Comparison of ENCODE assay signal across 8 cellular contexts in the genomic region with DNA sequence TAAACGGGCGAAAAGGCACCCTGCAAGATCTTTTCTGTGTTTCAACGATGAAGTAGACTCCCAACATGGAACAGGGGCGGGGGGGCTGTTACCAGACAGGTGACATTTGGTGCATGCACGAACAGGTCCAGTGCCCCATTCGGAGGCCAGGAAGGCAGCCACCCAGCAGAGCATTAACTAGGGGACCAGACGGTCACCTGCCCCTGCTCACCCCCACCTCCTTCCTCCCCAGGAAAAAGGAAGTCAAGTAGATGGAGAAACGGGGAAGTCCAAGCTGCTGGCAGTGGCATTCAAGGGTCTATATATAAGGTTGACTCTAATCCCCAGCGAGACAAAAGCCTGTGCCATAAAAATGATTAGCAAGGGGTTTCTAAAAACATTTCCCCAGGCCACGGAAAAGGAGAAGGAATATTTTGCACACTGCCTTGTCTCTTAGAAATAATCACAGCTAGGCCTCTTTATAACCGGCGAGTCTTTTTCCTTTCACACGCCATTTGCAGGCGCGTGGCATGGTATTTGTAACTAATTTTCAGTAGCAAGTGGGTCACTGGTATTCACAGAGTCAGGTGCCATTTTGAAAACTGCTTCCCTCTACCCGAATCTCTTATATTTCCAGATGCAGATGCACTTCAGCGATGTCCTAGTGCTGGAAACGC. TPM values are rescaled to one million over a fixed set of nuclear protein-coding genes. Genes with fewer than 3 reads are reported as not detected.
DNase-seq lines count a peak whose midpoint lies in the region; ATAC-seq, FAIRE-seq and TF ChIP-seq lines count a peak whose summit lies in the region.
"Had no signal": no experiment of that assay in that cellular context is flagged by ENCODE, and none has a peak within 500 bp of the region (broad histone marks: within the 10 kb centered on the region; RNA-seq: fewer than 3 reads in every experiment).

No MANE protein-coding gene starts in this region.

- no peak for DNase-seq in Jurkat, Clone E6-1 (ENCODE audit: low read depth, low spot score)
- DNase-seq in UCSD-AML1 (lab: John Stamatoyannopoulos, UW; ENCODE audit: unreplicated experiment) (peak; percentile 50), H1 (ENCODE audit: low read depth in 1 of 2, low spot score in 2 of 2) (no peak), progenitor cell of endocrine pancreas (ENCODE audit: low spot score, unreplicated experiment) (no peak), COLO668 (lab: John Stamatoyannopoulos, UW; ENCODE audit: unreplicated experiment) (no peak), HuH-7 (ENCODE audit: low spot score) (no peak)

- ATAC-seq in GM19463 (IDR thresholded peaks at IDR 0.05; ENCODE audit: unreplicated experiment): no peak

- H2BK20ac ChIP-seq in H1 (ENCODE audit: low read length): no peak overlapping the region

- H3K36me3 ChIP-seq in H1 (ENCODE audit: control insufficient read depth in 2 of 4, insufficient read depth in 4 of 4, low read length in 3 of 4): peaks cover 0 to 27% (median 4%) of the 10 kb centered on the region in 4 experiments; a peak in 3 of 8 replicates

- H3K9me3 ChIP-seq in H1 (ENCODE audit: insufficient read depth in 2 of 2, low read depth in 1 of 2, low read length in 1 of 2): no peaks in the 10 kb centered on the region

- H3K4me1 Mint-ChIP-seq in progenitor cell of endocrine pancreas (ENCODE audit: low read depth): peaks cover 31% of the 10 kb centered on the region

- H3K9ac ChIP-seq in H1 (replicated peaks in 1 of 4; ENCODE audit: extremely low read depth in 1 of 4, low read depth in 3 of 4, low read length in 3 of 4): no peak overlapping the region

- no peak overlapping the region for H4K5ac ChIP-seq in H1 (ENCODE audit: insufficient read length, low read depth, low read length)

- H3K79me1 ChIP-seq in H1 (ENCODE audit: low read depth, low read length): no peaks in the 10 kb centered on the region

- no peak for FAIRE-seq in H1 (lab: Jason Lieb, UNC)

- H3K4ac ChIP-seq in H1 (replicated peaks; ENCODE audit: insufficient read length, low read depth, low read length): no peak overlapping the region

- TF ChIP-seq CTCF in H1 (IDR thresholded peaks at IDR 0.05; ENCODE audit: control extremely low read depth in 1 of 3, insufficient read depth in 1 of 3, low read depth in 1 of 3, low read length in 3 of 3) (no peak), progenitor cell of endocrine pancreas (IDR thresholded peaks at IDR 0.05; ENCODE audit: unreplicated experiment) (no peak)

- H3K56ac ChIP-seq in H1 (replicated peaks; ENCODE audit: insufficient read length, low read depth, low read length): no peak overlapping the region

- POLR2A ChIA-PET in H1 (lab: Charles Lee; ENCODE audit: partially characterized antibody): interaction anchor here (0.8 to 4.4 kb wide), 14 partner anchors 9 to 515 kb away, joined by 3 to 20 read pairs (median 4); no protein-coding TSS in a partner anchor

- H2AFZ ChIP-seq in H1 (ENCODE audit: low read length): no peak overlapping the region

- H3K79me2 ChIP-seq in H1 (ENCODE audit: control insufficient read depth in 1 of 2, insufficient read depth in 2 of 2, low read length in 2 of 2): peaks cover 0 to 26% of the 10 kb centered on the region in 2 experiments; a peak in 3 of 4 replicates

- no peak for TF ChIP-seq RAD21 in H1 (IDR thresholded peaks at IDR 0.05 in 1 of 2, conservative IDR thresholded peaks at IDR 0.05 in 1 of 2; ENCODE audit: low read depth in 2 of 2, low read length in 2 of 2)

- peak overlapping the region; percentile 79 for H3K4me3 ChIP-seq in Jurkat, Clone E6-1 (ENCODE audit: low read length)
- H3K4me3 ChIP-seq in H1 (ENCODE audit: extremely low read depth in 1 of 4, insufficient read depth in 2 of 4, low read depth in 3 of 4, low read length in 4 of 4): peak overlapping the region in 1 of 4 experiments; percentile 100; a peak in 2 of 8 replicates

- CTCF ChIA-PET in H1 (lab: Charles Lee; ENCODE audit: partially characterized antibody): no interaction called here

- no peak overlapping the region for H2BK12ac ChIP-seq in H1 (ENCODE audit: low read depth, low read length)

- H4K8ac ChIP-seq in H1 (ENCODE audit: extremely low read depth, insufficient read depth, low read length): no peak overlapping the region

- peak overlapping the region; percentile 30 for H4K91ac ChIP-seq in H1 (replicated peaks; ENCODE audit: insufficient read length, low read length)

- H3K27ac Mint-ChIP-seq in progenitor cell of endocrine pancreas: peak overlapping the region; percentile 99

- H3K18ac ChIP-seq in H1 (ENCODE audit: extremely low read depth, low read length): no peak overlapping the region

- H2BK5ac ChIP-seq in H1 (ENCODE audit: low read depth, low read length): no peak overlapping the region

- no peak overlapping the region for H2AK5ac ChIP-seq in H1 (ENCODE audit: low read depth, low read length)

- H3K4me3 Mint-ChIP-seq in progenitor cell of endocrine pancreas (ENCODE audit: low read depth): peak overlapping the region; percentile 93

- no peak for TF ChIP-seq POLR2A in H1 (IDR thresholded peaks at IDR 0.05; ENCODE audit: control extremely low read depth in 1 of 2, low read depth in 2 of 2, low read length in 2 of 2)

- H3K36me3 Mint-ChIP-seq in progenitor cell of endocrine pancreas (ENCODE audit: insufficient read depth): peaks cover 21% of the 10 kb centered on the region

- no peak for TF ChIP-seq EP300 in H1 (IDR thresholded peaks at IDR 0.05; ENCODE audit: borderline replicate concordance in 1 of 2, low read depth in 2 of 2, low read length in 2 of 2)

- 80% methylated on average over 17 of the region's 18 CpGs; no CpG with 5 or more reads in 1 of the 2 experiments for WGBS in H1 (ENCODE audit: extremely low coverage in 1 of 2, insufficient coverage in 1 of 2, insufficient read length in 1 of 2, insufficient replicate concordance in 2 of 2, low coverage in 1 of 2, low lambda C conversion rate in 2 of 2, missing lambda C conversion rate in 1 of 2), 2 experiments

- no peak overlapping the region for H3K14ac ChIP-seq in H1 (ENCODE audit: insufficient read length)

- H3K9me3 Mint-ChIP-seq in progenitor cell of endocrine pancreas (ENCODE audit: low read depth): peaks cover 14% of the 10 kb centered on the region

- no peaks in the 10 kb centered on the region for H3K27me3 Mint-ChIP-seq in progenitor cell of endocrine pancreas

- no peaks in the 10 kb centered on the region for H4K20me1 ChIP-seq in H1 (replicated peaks in 1 of 2; ENCODE audit: control insufficient read depth in 1 of 2, insufficient read depth in 2 of 2, low read length in 2 of 2)

- H3K23ac ChIP-seq in H1 (ENCODE audit: insufficient read length): no peak overlapping the region

- no peak overlapping the region for H2BK15ac ChIP-seq in H1 (ENCODE audit: low read length)

- H3K23me2 ChIP-seq in H1 (ENCODE audit: low read depth, low read length): no peaks in the 10 kb centered on the region

- no peak overlapping the region for H3K27ac ChIP-seq in H1 (ENCODE audit: low read depth, low read length)
- H3K27ac ChIP-seq: VCaP had no signal

- H2BK120ac ChIP-seq in H1 (replicated peaks; ENCODE audit: low read depth, low read length): peak overlapping the region; percentile 22

- H3K4me1 ChIP-seq in H1 (replicated peaks in 1 of 4; ENCODE audit: control insufficient read depth in 3 of 4, insufficient read depth in 4 of 4, low read length in 3 of 4): peaks cover 0 to 8% (median 1%) of the 10 kb centered on the region in 4 experiments; a peak in 4 of 7 replicates

- H3K4me2 ChIP-seq in H1 (ENCODE audit: insufficient read depth in 1 of 2, low read depth in 2 of 2, low read length in 2 of 2): peak overlapping the region; percentile 39 to 69; a peak in 3 of 4 replicates

- H3K27me3 ChIP-seq in H1 (replicated peaks in 1 of 4; ENCODE audit: control insufficient read depth in 3 of 4, extremely low read depth in 1 of 4, insufficient read depth in 3 of 4, low read length in 3 of 4): no peaks in the 10 kb centered on the region

TF ChIP-seq in H1, 55 proteins besides CTCF, POLR2A, EP300 and RAD21:
- TF ChIP-seq NANOG (IDR thresholded peaks at IDR 0.05; ENCODE audit: insufficient read depth, low read depth, low read length, poor library complexity, severe bottlenecking): no peak
- TF ChIP-seq YY1 (IDR thresholded peaks at IDR 0.05; ENCODE audit: low read depth, low read length): peak; percentile 59; the same call in 1 of the 2 replicates

RNA-seq across cellular contexts. Expression of a gene that starts 1.2 kb away (rescaled TPM):
- 7,566 TPM for polyA plus RNA-seq in Jurkat, Clone E6-1 (2012; ENCODE audit: insufficient read depth, insufficient read length)
- 2,063 and 2,127 TPM in 2 replicates for total RNA-seq in H1 (2021; fragmentation: NEBNext Ultra II Directional; extraction: Animal tissue kit (Norgen Biotek cat#: 25700))
- polyA plus RNA-seq in H1 (2011; rRNA removed): 898 and 2,112 TPM in 2 replicates
- 2,037 TPM for polyA plus RNA-seq in H1 (2011; cell fraction: cytosol; rRNA removed)
- polyA plus RNA-seq in H1 (2011; cell fraction: nucleus; rRNA removed): 1,449 TPM
- 3,988 to 5,303 TPM (median 4,778 TPM) in 4 replicates for polyA plus RNA-seq in H1 (2012, experiment 1 of 2)
- polyA plus RNA-seq in H1 (2012, experiment 2 of 2): 2,070 TPM
- 2,940 TPM for polyA plus RNA-seq in H1 (2013, experiment 1 of 2)
- polyA plus RNA-seq in H1 (2013, experiment 2 of 2): 3,080 TPM
- polyA minus RNA-seq in H1 (2011; rRNA and poly(A)+ RNA removed): 1,070 and 1,196 TPM in 2 replicates
- polyA minus RNA-seq in H1 (2011; cell fraction: cytosol; rRNA and poly(A)+ RNA removed): 423 TPM
- 584 TPM for polyA minus RNA-seq in H1 (2011; cell fraction: nucleus; rRNA and poly(A)+ RNA removed)
- 1,699 and 1,780 TPM in 2 replicates for total RNA-seq in progenitor cell of endocrine pancreas
